ENCODE assay signal across 1 cellular context in the genomic region with DNA sequence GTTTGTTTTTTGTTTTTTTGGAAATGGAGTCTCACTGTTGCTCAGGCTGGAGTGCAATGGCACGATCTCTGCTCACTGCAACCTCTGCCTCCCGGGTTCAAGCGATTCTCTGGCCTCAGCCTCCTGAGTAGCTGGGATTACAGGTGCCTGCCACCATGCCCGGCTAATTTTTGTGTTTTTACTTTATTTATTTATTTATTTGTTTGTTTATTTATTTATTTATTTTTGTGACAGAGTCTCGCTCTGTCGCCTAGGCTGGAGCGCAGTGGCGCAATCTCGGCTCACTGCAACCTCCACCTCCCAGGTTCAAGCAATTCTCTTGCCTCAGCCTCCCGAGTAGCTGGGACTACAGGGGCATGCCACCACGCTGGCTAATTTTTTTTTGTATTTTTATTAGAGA. TPM values are rescaled to one million over a fixed set of nuclear protein-coding genes. Genes with fewer than 3 reads are reported as not detected.
"Had no signal": no experiment of that assay in that cellular context is flagged by ENCODE, and none has a peak within 500 bp of the region (broad histone marks: within the 10 kb centered on the region; RNA-seq: fewer than 3 reads in every experiment).

No MANE protein-coding gene starts in this region.

RNA-seq across cellular contexts. Expression of a gene that starts 18.1 kb away (rescaled TPM):
- polyA plus RNA-seq: GM23338 had no signal
